Comparison of ENCODE assay signal across 8 cellular contexts in genomic region chr10:75294518-75294865, GRCh38. TPM values are rescaled to one million over a fixed set of nuclear protein-coding genes. Genes with fewer than 3 reads are reported as not detected.
DNase-seq lines count a peak whose midpoint lies in the region; ATAC-seq, FAIRE-seq and TF ChIP-seq lines count a peak whose summit lies in the region.

No MANE protein-coding gene starts in this region.

- peak overlapping the region; percentile 48 for H3K4me3 ChIP-seq in Caco-2 (ENCODE audit: low read depth, low read length)
- H3K4me3 ChIP-seq in endothelial cell of umbilical vein (replicated peaks in 1 of 3; ENCODE audit: insufficient read depth in 1 of 3, low read depth in 1 of 3, low read length in 3 of 3), result peak overlapping the region in 2 of 3 experiments; percentile 47 to 54

- no peak for FAIRE-seq in endothelial cell of umbilical vein (lab: Jason Lieb, UNC)

- H3K4me1 Mint-ChIP-seq in Caco-2 (ENCODE audit: low read depth, unreplicated experiment) (no peaks in the 10 kb centered on the region), HFFc6 (ENCODE audit: low read depth) (no peaks in the 10 kb centered on the region; the same call in 1 of the 2 replicates)
- no peaks in the 10 kb centered on the region for H3K4me1 Mint-ChIP-seq in natural killer cell treated with Interleukin-12 subunit alpha and Interleukin-12 subunit beta and Interleukin-15 and Interleukin-18, amount 100 ng/mL, for 72 hours (ENCODE audit: low read depth in 2 of 2)

- ATAC-seq in natural killer cell treated with Interleukin-12 subunit alpha and Interleukin-12 subunit beta and Interleukin-15 and Interleukin-18, amount 100 ng/mL, for 72 hours, result peak; percentile 23 to 33
- ATAC-seq in HG03378 (IDR thresholded peaks at IDR 0.05; ENCODE audit: unreplicated experiment) (no peak), GM19035 (IDR thresholded peaks at IDR 0.05; ENCODE audit: unreplicated experiment) (no peak), HG03139 (IDR thresholded peaks at IDR 0.05; ENCODE audit: unreplicated experiment) (no peak)

- H3K27ac Mint-ChIP-seq in Caco-2 (ENCODE audit: unreplicated experiment) (no peak overlapping the region), HFFc6 (no peak overlapping the region)
- no peak overlapping the region for H3K27ac Mint-ChIP-seq in natural killer cell treated with Interleukin-12 subunit alpha and Interleukin-12 subunit beta and Interleukin-15 and Interleukin-18, amount 100 ng/mL, for 72 hours

- H3K36me3 ChIP-seq in Caco-2 (ENCODE audit: control insufficient read depth, insufficient read depth, low read length) (no peaks in the 10 kb centered on the region), endothelial cell of umbilical vein (ENCODE audit: control insufficient read depth in 2 of 2, extremely low read depth in 1 of 2, insufficient read depth in 2 of 2, low read length in 2 of 2) (no peaks in the 10 kb centered on the region)

- H3K4me3 Mint-ChIP-seq in Caco-2 (ENCODE audit: unreplicated experiment) (no peak overlapping the region), HFFc6 (no peak overlapping the region; the same call in 1 of the 2 replicates)
- peak overlapping the region; percentile 65 for H3K4me3 Mint-ChIP-seq in natural killer cell treated with Interleukin-12 subunit alpha and Interleukin-12 subunit beta and Interleukin-15 and Interleukin-18, amount 100 ng/mL, for 72 hours

- H3K9me1 ChIP-seq in endothelial cell of umbilical vein (replicated peaks; ENCODE audit: control insufficient read depth, extremely low read depth, insufficient read depth, low read length), result no peaks in the 10 kb centered on the region

- H3K9me3 ChIP-seq in Caco-2, result no peaks in the 10 kb centered on the region
- no peaks in the 10 kb centered on the region for H3K9me3 ChIP-seq in endothelial cell of umbilical vein (replicated peaks; ENCODE audit: control insufficient read depth, insufficient read depth, low read length)

- H3K27ac ChIP-seq in endothelial cell of umbilical vein (ENCODE audit: insufficient read depth, low read depth, low read length), result no peak overlapping the region

- dilution Hi-C loops in endothelial cell of umbilical vein (cut with MboI; ENCODE audit: extremely low pct_ligation_motif_present, low sequenced_read_pairs), result no loop called here

- CTCF ChIA-PET in Caco-2 (lab: Charles Lee) (interaction anchor here (0.7 kb wide), 1 partner anchor 59 kb away, joined by 3 read pairs; the partner anchor contains the start of gene COMTD1), endothelial cell of umbilical vein (lab: Charles Lee) (interaction anchor here (1.0 to 2.1 kb wide), 2 partner anchors 13 to 101 kb away, joined by 3 to 14 read pairs; no protein-coding TSS in a partner anchor)

- no peak for TF ChIP-seq POLR2A in endothelial cell of umbilical vein (IDR thresholded peaks at IDR 0.05; ENCODE audit: low read depth, low read length)

- TF ChIP-seq CTCF in Caco-2 (IDR thresholded peaks at IDR 0.05; ENCODE audit: insufficient read depth in 1 of 2, low read depth in 1 of 2, low read length in 1 of 2, severe bottlenecking in 1 of 2, unreplicated experiment in 1 of 2) (no peak), endothelial cell of umbilical vein (IDR thresholded peaks at IDR 0.05; ENCODE audit: extremely low read depth in 1 of 2, insufficient read depth in 1 of 2, low read depth in 1 of 2, low read length in 2 of 2) (no peak), HFFc6 (IDR thresholded peaks at IDR 0.05) (no peak)

- no peaks in the 10 kb centered on the region for H3K79me2 ChIP-seq in endothelial cell of umbilical vein (ENCODE audit: control insufficient read depth, insufficient read depth, low read length)

- intact Hi-C loops in Caco-2 (cut with micrococcal nuclease; ENCODE audit: unreplicated experiment), result no loop called here
- intact Hi-C loops in endothelial cell of umbilical vein (cut with micrococcal nuclease), result loop anchor here (2.0 kb wide), 1 partner anchor 106 kb away; the partner anchor contains the start of gene ZNF503

- H3K36me3 Mint-ChIP-seq in Caco-2 (ENCODE audit: insufficient read depth, unreplicated experiment), result no peaks in the 10 kb centered on the region
- H3K36me3 Mint-ChIP-seq in natural killer cell treated with Interleukin-12 subunit alpha and Interleukin-12 subunit beta and Interleukin-15 and Interleukin-18, amount 100 ng/mL, for 72 hours, result no peaks in the 10 kb centered on the region
- peaks cover 8% of the 10 kb centered on the region for H3K36me3 Mint-ChIP-seq in HFFc6 (ENCODE audit: low read depth)

- POLR2A ChIA-PET in Caco-2 (lab: Charles Lee) (interaction anchor here (0.5 to 0.7 kb wide), 2 partner anchors 58 to 62 kb away, joined by 3 to 4 read pairs; no protein-coding TSS in a partner anchor), endothelial cell of umbilical vein (lab: Charles Lee) (no interaction called here)

- BruUV-seq in Caco-2 (replicated peaks; lab: Mats Ljungman, UMichigan), result no TSS peak
- BruUV-seq in endothelial cell of umbilical vein (replicated peaks; lab: Mats Ljungman, UMichigan), result no TSS peak

- DNase-seq in Caco-2 (peak; percentile 48 to 61), NCI-H146 treated with DMSO at 0.1 percent for 48 hours (lab: John Stamatoyannopoulos, UW; ENCODE audit: unreplicated experiment) (peak; percentile 10), endothelial cell of umbilical vein (ENCODE audit: low read depth, low spot score) (peak; percentile 11), HFFc6 (no peak)
- DNase-seq in natural killer cell treated with Interleukin-12 subunit alpha and Interleukin-12 subunit beta and Interleukin-15 and Interleukin-18, amount 100 ng/mL, for 72 hours (ENCODE audit: low spot score), result no peak

- no peaks in the 10 kb centered on the region for H3K27me3 Mint-ChIP-seq in Caco-2 (ENCODE audit: insufficient read depth, unreplicated experiment)
- H3K27me3 Mint-ChIP-seq in natural killer cell treated with Interleukin-12 subunit alpha and Interleukin-12 subunit beta and Interleukin-15 and Interleukin-18, amount 100 ng/mL, for 72 hours, result peaks cover 5 to 14% of the 10 kb centered on the region in 2 donors
- H3K27me3 Mint-ChIP-seq in HFFc6 (ENCODE audit: insufficient read depth), result peaks cover 26% of the 10 kb centered on the region

- no peaks in the 10 kb centered on the region for H4K20me1 ChIP-seq in endothelial cell of umbilical vein (replicated peaks; ENCODE audit: control insufficient read depth, extremely low read depth, insufficient read depth, low read length)

- H3K4me1 ChIP-seq in Caco-2 (peaks cover 6% of the 10 kb centered on the region; the same call in 1 of the 2 replicates), endothelial cell of umbilical vein (ENCODE audit: control insufficient read depth, extremely low read depth, insufficient read depth, low read length) (peaks cover 13% of the 10 kb centered on the region)

- H3K4me2 ChIP-seq in endothelial cell of umbilical vein (ENCODE audit: insufficient read depth, low read length), result peak overlapping the region; percentile 74

- H3K9ac ChIP-seq in endothelial cell of umbilical vein (replicated peaks; ENCODE audit: extremely low read depth, insufficient read depth, low read length), result peak overlapping the region; percentile 54

- H3K9me3 Mint-ChIP-seq in Caco-2 (ENCODE audit: unreplicated experiment), result no peaks in the 10 kb centered on the region
- no peaks in the 10 kb centered on the region for H3K9me3 Mint-ChIP-seq in natural killer cell treated with Interleukin-12 subunit alpha and Interleukin-12 subunit beta and Interleukin-15 and Interleukin-18, amount 100 ng/mL, for 72 hours
- H3K9me3 Mint-ChIP-seq in HFFc6, result no peaks in the 10 kb centered on the region; the same call in 1 of the 2 replicates

- H2AFZ ChIP-seq in endothelial cell of umbilical vein (ENCODE audit: low read depth, low read length), result peak overlapping the region; percentile 84

- H3K27me3 ChIP-seq in Caco-2 (replicated peaks; ENCODE audit: control insufficient read depth, insufficient read depth, low read length) (no peaks in the 10 kb centered on the region), endothelial cell of umbilical vein (ENCODE audit: control insufficient read depth in 2 of 2, insufficient read depth in 2 of 2, low read length in 2 of 2) (peaks cover 0 to 2% of the 10 kb centered on the region in 2 experiments)

TF ChIP-seq in endothelial cell of umbilical vein, 7 proteins besides CTCF, POLR2A, EP300 and RAD21:
- no peak for TF ChIP-seq JUN (IDR thresholded peaks at IDR 0.05; ENCODE audit: borderline replicate concordance, insufficient read depth, insufficient read length, low read depth)
- TF ChIP-seq MYC (IDR thresholded peaks at IDR 0.05; ENCODE audit: low read depth, low read length), result no peak
- TF ChIP-seq EZH2 (IDR thresholded peaks at IDR 0.05; ENCODE audit: borderline replicate concordance, low read depth, low read length, severe bottlenecking), result no peak
- TF ChIP-seq GATA2 (IDR thresholded peaks at IDR 0.05; ENCODE audit: insufficient read depth, insufficient read length, low read depth, low read length), result no peak
- no peak for TF ChIP-seq MAX (IDR thresholded peaks at IDR 0.05; ENCODE audit: insufficient read depth, insufficient read length)
- no peak for TF ChIP-seq FOS (IDR thresholded peaks at IDR 0.05; ENCODE audit: borderline replicate concordance, insufficient read depth, low read length)
- TF ChIP-seq POLR2AphosphoS5 (IDR thresholded peaks at IDR 0.05; ENCODE audit: insufficient read depth, low read depth, low read length), result no peak

RNA-seq across cellular contexts. Expression of gene COMTD1, which starts 58.7 kb away (rescaled TPM):
- total RNA-seq in Caco-2 (2022) (38.7 and 39.0 TPM in 2 replicates), endothelial cell of umbilical vein (14.0 and 18.6 TPM in 2 replicates)
- polyA plus RNA-seq in endothelial cell of umbilical vein, result 18.4 and 26.6 TPM in 2 replicates
- 5.8 and 10.4 TPM in 2 replicates for polyA plus RNA-seq in endothelial cell of umbilical vein (2011; cell fraction: cytosol; rRNA removed)
- polyA plus RNA-seq in endothelial cell of umbilical vein (2011; cell fraction: nucleus; rRNA removed), result 15.1 and 16.8 TPM in 2 replicates
- polyA plus RNA-seq in endothelial cell of umbilical vein (2012), result 10.8 and 17.0 TPM in 2 replicates
- 1.2 and 1.9 TPM in 2 replicates for polyA minus RNA-seq in endothelial cell of umbilical vein
- polyA minus RNA-seq in endothelial cell of umbilical vein (2011; cell fraction: cytosol; rRNA and poly(A)+ RNA removed), result 24.6 TPM
- 2.5 and 3.8 TPM in 2 replicates for polyA minus RNA-seq in endothelial cell of umbilical vein (2011; cell fraction: nucleus; rRNA and poly(A)+ RNA removed)
- 10 to 100 TPM; 22.3 to 58.9 TPM for total RNA-seq in natural killer cell treated with Interleukin-12 subunit alpha and Interleukin-12 subunit beta and Interleukin-15 and Interleukin-18, amount 100 ng/mL, for 72 hours
- total RNA-seq in HFFc6 (2021; fragmentation: NEBNext Ultra II Directional; extraction: Animal tissue kit (Norgen Biotek cat#: 25700)), result 1 to 10 TPM; 5.6 to 9.5 (median 8.0) TPM

Comparison
In these comparisons a context has a peak if more than half of its experiments do, and no peak if none do; other contexts are left out.
1. DNase-seq: peak in Caco-2 (2 of 2), NCI-H146 treated with DMSO at 0.1 percent for 48 hours (single experiment) and endothelial cell of umbilical vein (single experiment); none in natural killer cell treated with Interleukin-12 subunit alpha and Interleukin-12 subunit beta and Interleukin-15 and Interleukin-18, amount 100 ng/mL, for 72 hours (single experiment) and HFFc6 (single experiment).
2. ATAC-seq: peak in natural killer cell treated with Interleukin-12 subunit alpha and Interleukin-12 subunit beta and Interleukin-15 and Interleukin-18, amount 100 ng/mL, for 72 hours (2 of 2); none in HG03378 (single experiment), GM19035 (single experiment) and HG03139 (single experiment).